In the genomic region with DNA sequence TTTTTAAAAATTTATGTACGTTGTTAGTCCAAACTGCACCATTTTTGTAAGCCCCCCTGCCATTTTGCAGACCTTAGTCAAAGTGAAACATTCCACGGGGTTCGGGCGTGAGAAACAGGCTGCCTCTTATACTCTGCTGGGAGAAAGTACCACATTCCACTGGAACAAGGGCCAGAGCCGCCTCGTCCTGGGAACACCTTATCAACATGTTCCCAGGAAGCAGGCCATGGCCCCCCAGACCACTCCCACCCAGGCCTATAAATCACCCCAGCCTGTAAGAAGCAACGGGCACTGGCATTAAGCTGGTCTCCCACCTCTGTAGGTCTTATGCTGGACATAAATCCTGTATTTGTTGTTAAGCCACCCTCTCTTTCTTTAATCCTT, we compare ENCODE assay signal across 9 cellular contexts. TPM values are rescaled to one million over a fixed set of nuclear protein-coding genes. Genes with fewer than 3 reads are reported as not detected.
A peak's percentile ranks its signal among the peaks of the same experiment; 100 is the strongest.
DNase-seq lines count a peak whose midpoint lies in the region; FAIRE-seq and TF ChIP-seq lines count a peak whose summit lies in the region.
"Had no signal": no experiment of that assay in that cellular context is flagged by ENCODE, and none has a peak within 500 bp of the region (broad histone marks: within the 10 kb centered on the region; RNA-seq: fewer than 3 reads in every experiment).

No MANE protein-coding gene starts in this region.

- H3K4me1 ChIP-seq in KMS-11 (ENCODE audit: low read depth, poor library complexity, severe bottlenecking) (peaks cover 9% of the 10 kb centered on the region), astrocyte (ENCODE audit: insufficient read depth, low read length) (peaks cover 10% of the 10 kb centered on the region), liver (ENCODE audit: control insufficient read depth in 4 of 4, insufficient read depth in 4 of 4, low read length in 3 of 4) (peaks cover 2 to 18% (median 9%) of the 10 kb centered on the region in 4 donors), thyroid gland (peaks cover 19 to 23% of the 10 kb centered on the region in 2 donors)

- no peaks in the 10 kb centered on the region for H3K9me3 ChIP-seq in astrocyte (ENCODE audit: insufficient read depth, low read depth, low read length)
- H3K9me3 ChIP-seq in liver (ENCODE audit: control insufficient read depth in 4 of 4, low read length in 3 of 4) = no peaks in the 10 kb centered on the region
- no peaks in the 10 kb centered on the region for H3K9me3 ChIP-seq in thyroid gland

- H3K9ac ChIP-seq in KMS-11 (peak overlapping the region; percentile 86; the same call in 1 of the 2 replicates), astrocyte (ENCODE audit: low read length) (peak overlapping the region; percentile 100), liver (ENCODE audit: low read depth in 1 of 2, low read length in 2 of 2) (no peak overlapping the region)

- TF ChIP-seq CTCF in KMS-11 (conservative IDR thresholded peaks at IDR 0.05; ENCODE audit: low read depth, low read length) (no peak), astrocyte (IDR thresholded peaks at IDR 0.05; ENCODE audit: insufficient read depth, low read depth, low read length) (no peak), liver (IDR thresholded peaks at IDR 0.05; ENCODE audit: low read depth, low read length, missing input control) (no peak), thyroid gland (IDR thresholded peaks at IDR 0.05) (no peak)

- no peaks in the 10 kb centered on the region for H3K27me3 Mint-ChIP-seq in astrocyte (ENCODE audit: low read depth, unreplicated experiment)

- H3K9me3 Mint-ChIP-seq in astrocyte (ENCODE audit: unreplicated experiment) = no peaks in the 10 kb centered on the region

- H2AFZ ChIP-seq in KMS-11 (ENCODE audit: low read depth) (peak overlapping the region; percentile 63), astrocyte (ENCODE audit: low read depth, low read length) (peak overlapping the region; percentile 41)

- no peak for FAIRE-seq in astrocyte (lab: Jason Lieb, UNC)

- H3K79me2 ChIP-seq in KMS-11 (ENCODE audit: insufficient read depth, low read depth) = peaks cover 40% of the 10 kb centered on the region
- H3K79me2 ChIP-seq in astrocyte (ENCODE audit: insufficient read depth, low read length) = peaks cover 44% of the 10 kb centered on the region

- no peak for TF ChIP-seq RAD21 in liver (IDR thresholded peaks at IDR 0.05)

- peak overlapping the region; percentile 79 for H3K4me3 Mint-ChIP-seq in astrocyte (ENCODE audit: unreplicated experiment)

- H3K27ac Mint-ChIP-seq in astrocyte (ENCODE audit: unreplicated experiment) = peak overlapping the region; percentile 77

- in situ Hi-C loops in ACHN (cut with HindIII; ENCODE audit: low pct_ligation_motif_present, low pct_unique_long_range_greater_than_20kb, low sequenced_read_pairs) = no loop called here

- H3K36me3 ChIP-seq in KMS-11 (ENCODE audit: insufficient read depth) = no peaks in the 10 kb centered on the region
- H3K36me3 ChIP-seq in astrocyte (ENCODE audit: insufficient read depth, low read length) = peaks cover 5% of the 10 kb centered on the region
- peaks cover 0 to 14% (median 9%) of the 10 kb centered on the region in 4 donors for H3K36me3 ChIP-seq in liver (ENCODE audit: control insufficient read depth in 4 of 4, insufficient read depth in 3 of 4, low read depth in 1 of 4, low read length in 3 of 4)
- peaks cover 0 to 10% of the 10 kb centered on the region in 2 donors for H3K36me3 ChIP-seq in thyroid gland

- H4K20me1 ChIP-seq in KMS-11 (ENCODE audit: insufficient read depth) = no peaks in the 10 kb centered on the region; the same call in 1 of the 2 replicates
- H4K20me1 ChIP-seq in astrocyte (ENCODE audit: insufficient read depth, low read length) = peaks cover 33% of the 10 kb centered on the region

- DNase-seq in ACHN = peak; percentile 20
- DNase-seq in astrocyte (ENCODE audit: low read depth) = no peak
- peak; percentile 2 to 25 for DNase-seq in thyroid gland
- no peak for DNase-seq in GM19238 (ENCODE audit: insufficient read length, low spot score)
- DNase-seq in nucleus accumbens (lab: John Stamatoyannopoulos, UW) = no peak
- DNase-seq in H4 (ENCODE audit: low spot score) = no peak

- H3K36me3 Mint-ChIP-seq in astrocyte (ENCODE audit: low read depth, unreplicated experiment) = no peaks in the 10 kb centered on the region

- no peaks in the 10 kb centered on the region for H3K27me3 ChIP-seq in KMS-11 (ENCODE audit: insufficient read depth, low read depth)
- H3K27me3 ChIP-seq in astrocyte (ENCODE audit: insufficient read depth, low read length) = no peaks in the 10 kb centered on the region
- H3K27me3 ChIP-seq in liver (ENCODE audit: control insufficient read depth in 4 of 4, insufficient read depth in 4 of 4, low read length in 3 of 4) = peaks cover 0 to 7% (median 0%) of the 10 kb centered on the region in 4 donors
- no peaks in the 10 kb centered on the region for H3K27me3 ChIP-seq in thyroid gland

- H3K4me2 ChIP-seq in KMS-11 = peak overlapping the region; percentile 72
- H3K4me2 ChIP-seq in astrocyte (ENCODE audit: low read length) = peak overlapping the region; percentile 86

- H3K4me3 ChIP-seq in KMS-11 (IDR thresholded peaks at IDR 0.05; ENCODE audit: insufficient read depth, low read depth, low read length) (no peak overlapping the region), astrocyte (ENCODE audit: insufficient read depth, low read depth, low read length) (peak overlapping the region; percentile 100), liver (ENCODE audit: low read depth in 1 of 3, low read length in 3 of 3) (peak overlapping the region; percentile 62 to 96 (median 83)), thyroid gland (replicated peaks in 1 of 3) (peak overlapping the region in 2 of 3 donors; percentile 8 to 83)

- H3K27ac ChIP-seq in KMS-11 (peak overlapping the region; percentile 67; the same call in 1 of the 2 replicates), astrocyte (ENCODE audit: low read depth, low read length) (peak overlapping the region; percentile 99), liver (ENCODE audit: low read depth in 1 of 2, low read length in 2 of 2) (no peak overlapping the region), thyroid gland (no peak overlapping the region)

- H3K4me1 Mint-ChIP-seq in astrocyte (ENCODE audit: low read depth, unreplicated experiment) = peaks cover 19% of the 10 kb centered on the region

- WGBS in liver = 78% methylated on average over 7 of the region's 7 CpGs
- WGBS in thyroid gland, 2 donors = 77 to 81% methylated on average over 7 of the region's 7 CpGs

- no peak for TF ChIP-seq POLR2A in thyroid gland (IDR thresholded peaks at IDR 0.05)

- intact Hi-C loops in thyroid gland (cut with DNase I) = loop anchor here (10.0 kb wide), 1 partner anchor 857 kb away; the partner anchor contains the start of gene SRSF11

TF ChIP-seq in liver, 16 proteins besides CTCF, POLR2A, EP300 and RAD21:
- TF ChIP-seq EGR1 (IDR thresholded peaks at IDR 0.05; ENCODE audit: low read depth in 2 of 2) = no peak
- TF ChIP-seq, protein P1, sequence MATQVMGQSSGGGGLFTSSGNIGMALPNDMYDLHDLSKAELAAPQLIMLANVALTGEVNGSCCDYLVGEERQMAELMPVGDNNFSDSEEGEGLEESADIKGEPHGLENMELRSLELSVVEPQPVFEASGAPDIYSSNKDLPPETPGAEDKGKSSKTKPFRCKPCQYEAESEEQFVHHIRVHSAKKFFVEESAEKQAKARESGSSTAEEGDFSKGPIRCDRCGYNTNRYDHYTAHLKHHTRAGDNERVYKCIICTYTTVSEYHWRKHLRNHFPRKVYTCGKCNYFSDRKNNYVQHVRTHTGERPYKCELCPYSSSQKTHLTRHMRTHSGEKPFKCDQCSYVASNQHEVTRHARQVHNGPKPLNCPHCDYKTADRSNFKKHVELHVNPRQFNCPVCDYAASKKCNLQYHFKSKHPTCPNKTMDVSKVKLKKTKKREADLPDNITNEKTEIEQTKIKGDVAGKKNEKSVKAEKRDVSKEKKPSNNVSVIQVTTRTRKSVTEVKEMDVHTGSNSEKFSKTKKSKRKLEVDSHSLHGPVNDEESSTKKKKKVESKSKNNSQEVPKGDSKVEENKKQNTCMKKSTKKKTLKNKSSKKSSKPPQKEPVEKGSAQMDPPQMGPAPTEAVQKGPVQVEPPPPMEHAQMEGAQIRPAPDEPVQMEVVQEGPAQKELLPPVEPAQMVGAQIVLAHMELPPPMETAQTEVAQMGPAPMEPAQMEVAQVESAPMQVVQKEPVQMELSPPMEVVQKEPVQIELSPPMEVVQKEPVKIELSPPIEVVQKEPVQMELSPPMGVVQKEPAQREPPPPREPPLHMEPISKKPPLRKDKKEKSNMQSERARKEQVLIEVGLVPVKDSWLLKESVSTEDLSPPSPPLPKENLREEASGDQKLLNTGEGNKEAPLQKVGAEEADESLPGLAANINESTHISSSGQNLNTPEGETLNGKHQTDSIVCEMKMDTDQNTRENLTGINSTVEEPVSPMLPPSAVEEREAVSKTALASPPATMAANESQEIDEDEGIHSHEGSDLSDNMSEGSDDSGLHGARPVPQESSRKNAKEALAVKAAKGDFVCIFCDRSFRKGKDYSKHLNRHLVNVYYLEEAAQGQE (IDR thresholded peaks at IDR 0.05) = no peak
- no peak for TF ChIP-seq FOXA2 (IDR thresholded peaks at IDR 0.05)
- TF ChIP-seq JUND (IDR thresholded peaks at IDR 0.05) = no peak
- TF ChIP-seq ZBTB33 (IDR thresholded peaks at IDR 0.05) = no peak
- no peak for TF ChIP-seq RXRA (IDR thresholded peaks at IDR 0.05)
- no peak for TF ChIP-seq NR2F2 (IDR thresholded peaks at IDR 0.05)
- TF ChIP-seq YY1 (IDR thresholded peaks at IDR 0.05) = no peak

RNA-seq across cellular contexts. Expression of gene ZRANB2, which starts 0.9 kb away (rescaled TPM):
- 97.0 and 102 TPM in 2 replicates for total RNA-seq in astrocyte
- total RNA-seq in liver = 10 to 100 TPM; 23.3 to 37.0 TPM
- 10 to 100 TPM; 12.7 to 44.3 TPM for polyA plus RNA-seq in liver
- 100 to 1,000 TPM in 1 of 4 donors, 10 to 100 TPM in 3; 67.3 to 125 (median 93.7) TPM for total RNA-seq in thyroid gland
- total RNA-seq in H4 (2014; rRNA removed; shearing (Covaris generic)) = 8.3 and 22.9 TPM in 2 replicates

RNA-seq across cellular contexts. Expression of gene PTGER3, which starts 34.1 kb away (rescaled TPM):
- 0.64 and 1.1 TPM in 2 replicates for total RNA-seq in astrocyte
- 1 to 10 TPM in 1 of 2 donors, under 1 TPM in 1; 0.25 to 1.6 TPM for total RNA-seq in liver
- polyA plus RNA-seq in liver = under 1 TPM; 0.04 to 0.28 TPM
- 1 to 10 TPM in 3 of 4 donors, under 1 TPM in 1; 0.39 to 6.4 (median 2.1) TPM for total RNA-seq in thyroid gland
- 0.50 and 2.4 TPM in 2 replicates for total RNA-seq in H4 (2014; rRNA removed; shearing (Covaris generic))
- total RNA-seq: dermis microvascular lymphatic vessel endothelial cell had no signal

Comparison
In these comparisons a context has a peak if more than half of its experiments do, and no peak if none do; other contexts are left out.
1. DNase-seq: peak in ACHN (single experiment) and thyroid gland (2 of 2); none in astrocyte (single experiment), GM19238 (single experiment), nucleus accumbens (0 of 56) and H4 (single experiment).
2. H3K27ac ChIP-seq: peak in KMS-11 (single experiment) and astrocyte (single experiment); none in liver (0 of 2) and thyroid gland (0 of 3).
3. H3K9ac ChIP-seq: peak in KMS-11 (single experiment) and astrocyte (single experiment); none in liver (0 of 2).